Comparison of ENCODE assay signal across 8 cellular contexts in the genomic region with DNA sequence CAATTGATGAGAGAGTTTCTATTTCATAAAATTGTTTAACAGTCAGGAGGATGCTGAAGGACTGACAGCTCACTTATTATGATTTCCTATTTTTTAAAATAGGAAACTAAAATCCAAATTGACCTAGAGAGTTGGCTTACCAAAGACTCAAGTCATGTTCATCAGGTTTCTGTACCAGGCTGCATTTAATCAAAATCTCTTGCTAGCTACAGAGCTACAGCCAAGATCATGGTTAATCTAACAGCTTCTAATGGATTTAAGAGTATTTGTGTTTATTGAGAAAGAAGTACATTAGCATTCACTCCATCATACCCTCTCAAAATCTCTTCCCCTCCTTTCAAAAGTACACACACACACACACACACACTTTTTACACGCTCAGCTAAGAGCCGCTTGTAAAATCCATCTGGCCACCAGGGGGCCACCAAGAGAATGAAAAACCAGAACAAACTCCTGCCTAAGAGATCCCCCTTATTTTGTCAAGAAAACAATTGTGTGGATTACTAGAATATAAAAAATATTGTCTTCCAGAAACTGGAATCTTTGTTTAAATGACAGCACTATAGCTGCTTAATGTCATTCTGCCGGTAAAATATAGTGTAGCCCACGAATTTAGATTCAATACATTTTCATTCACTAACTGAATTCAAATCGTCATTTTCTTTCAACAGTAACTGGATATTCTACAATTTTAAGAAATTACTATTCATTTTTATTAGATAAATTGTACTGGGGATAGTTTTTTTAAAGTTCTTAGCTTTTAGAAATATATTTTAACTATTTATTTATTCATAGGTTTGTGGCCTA.
DNase-seq lines count a peak whose midpoint lies in the region; ATAC-seq, FAIRE-seq and TF ChIP-seq lines count a peak whose summit lies in the region.

No MANE protein-coding gene starts in this region.

- FAIRE-seq in kidney (lab: Jason Lieb, UNC): peak; percentile 62

- no peaks in the 10 kb centered on the region for H3F3A ChIP-seq in GM23248 (ENCODE audit: insufficient read depth)

- no peaks in the 10 kb centered on the region for H3K27me3 ChIP-seq in GM23248 (replicated peaks; ENCODE audit: insufficient read depth)

- no peak overlapping the region for H2AFZ ChIP-seq in GM23248

- no peak for ATAC-seq in HG03039 (IDR thresholded peaks at IDR 0.05; ENCODE audit: unreplicated experiment)

- no peak overlapping the region for H3K4me2 ChIP-seq in GM23248 (ENCODE audit: unreplicated experiment)

- H3K9ac ChIP-seq in GM23248: no peak overlapping the region
- H3K9ac ChIP-seq in kidney (ENCODE audit: low read length in 2 of 2): no peak overlapping the region

- intact Hi-C loops in kidney (cut with DNase I): no loop called here

- in situ Hi-C loops in GM23248 (cut with MboI): loop anchor here (10.0 to 25.0 kb wide), 3 partner anchors 323 to 833 kb away; no protein-coding TSS in a partner anchor

- no peak overlapping the region for H3K27ac ChIP-seq in GM23248
- no peak overlapping the region for H3K27ac ChIP-seq in kidney (ENCODE audit: low read depth in 2 of 2, low read length in 2 of 2)

- TF ChIP-seq CTCF in cardiac fibroblast (IDR thresholded peaks at IDR 0.05; ENCODE audit: low read depth, low read length) (peak; percentile 72), kidney (IDR thresholded peaks at IDR 0.05; ENCODE audit: borderline replicate concordance, extremely low read depth, insufficient read depth) (peak; percentile 71)

- H3K36me3 ChIP-seq in GM23248 (ENCODE audit: low read depth): no peaks in the 10 kb centered on the region
- H3K36me3 ChIP-seq in kidney (ENCODE audit: control insufficient read depth in 1 of 2, insufficient read depth in 2 of 2, low read length in 2 of 2): no peaks in the 10 kb centered on the region

- H3K9me2 ChIP-seq in GM23248 (ENCODE audit: insufficient read depth): no peaks in the 10 kb centered on the region

- no peaks in the 10 kb centered on the region for H3K79me2 ChIP-seq in GM23248 (ENCODE audit: insufficient read depth)

- H3K4me1 ChIP-seq in GM23248 (ENCODE audit: insufficient read depth): 0 out of 2 replicates have a peak, but pooled peaks cover 5% of the 10 kb centered on the region
- H3K4me1 ChIP-seq in kidney (ENCODE audit: control insufficient read depth in 1 of 2, insufficient read depth in 1 of 2, low read depth in 1 of 2, low read length in 2 of 2): no peaks in the 10 kb centered on the region

- H3K9me3 ChIP-seq in GM23248 (ENCODE audit: low read depth) (no peaks in the 10 kb centered on the region), kidney (ENCODE audit: control insufficient read depth in 1 of 2, low read length in 2 of 2) (peaks cover 0 to 2% of the 10 kb centered on the region in 2 donors)

- DNase-seq in ELF-1 (ENCODE audit: low read depth, low spot score): peak; percentile 62
- DNase-seq in GM23248: peak; percentile 61
- peak; percentile 41 for DNase-seq in NCI-H1105 (lab: John Stamatoyannopoulos, UW)
- peak; percentile 26 to 65 (median 52) for DNase-seq in activated CD4-positive, CD25-positive, alpha-beta regulatory T cell (lab: John Stamatoyannopoulos, UW)
- peak; percentile 79 to 84 for DNase-seq in cardiac fibroblast (ENCODE audit: low read depth in 2 of 2)
- peak; percentile 67 for DNase-seq in kidney
- peak; percentile 82 to 84 for DNase-seq in stimulated activated CD4-positive, alpha-beta T cell treated with anti-CD3 and anti-CD28 coated beads, Interleukin-2, amount 100 ng/mL, for 24 hours

- H4K20me1 ChIP-seq in GM23248 (ENCODE audit: insufficient read depth): no peaks in the 10 kb centered on the region

- H3K4me3 ChIP-seq in GM23248: no peak overlapping the region
- no peak overlapping the region for H3K4me3 ChIP-seq in cardiac fibroblast (replicated peaks in 1 of 2; ENCODE audit: low read depth in 2 of 2, low read length in 2 of 2)
- no peak overlapping the region for H3K4me3 ChIP-seq in kidney (ENCODE audit: low read length in 2 of 2)

- WGBS in GM23248 (ENCODE audit: low coverage in 1 of 2, low lambda C conversion rate in 2 of 2, missing lambda C conversion rate in 2 of 2), 2 experiments: 53 to 55% methylated on average over 5 of the region's 5 CpGs
